1 cellular context compared by ENCODE assay signal in the genomic region with DNA sequence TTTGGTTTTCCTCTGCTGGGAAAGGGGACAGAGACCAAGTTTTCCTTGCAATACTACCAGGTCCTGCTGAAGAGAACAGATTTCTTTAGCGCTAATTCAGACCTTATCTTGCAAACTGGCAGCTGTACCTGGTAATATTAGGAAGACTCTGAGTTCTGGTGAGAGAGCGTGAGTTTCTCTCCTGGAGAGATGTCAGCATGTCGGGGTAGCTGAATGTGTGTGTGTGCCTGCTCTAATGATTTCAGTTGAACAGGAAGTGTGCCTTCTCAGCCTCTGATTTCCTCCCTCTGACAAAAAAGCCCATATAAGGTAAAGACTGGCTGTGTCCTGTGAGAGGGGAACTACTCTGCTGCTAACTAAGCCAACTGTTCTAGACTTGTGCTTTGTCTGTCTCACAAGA.
TF ChIP-seq lines count a peak whose summit lies in the region.

No MANE protein-coding gene starts in this region.

TF ChIP-seq in GM12878, 131 proteins besides CTCF, POLR2A, EP300 and RAD21 (continued from another document and continues in another):
- TF ChIP-seq, protein P1, sequence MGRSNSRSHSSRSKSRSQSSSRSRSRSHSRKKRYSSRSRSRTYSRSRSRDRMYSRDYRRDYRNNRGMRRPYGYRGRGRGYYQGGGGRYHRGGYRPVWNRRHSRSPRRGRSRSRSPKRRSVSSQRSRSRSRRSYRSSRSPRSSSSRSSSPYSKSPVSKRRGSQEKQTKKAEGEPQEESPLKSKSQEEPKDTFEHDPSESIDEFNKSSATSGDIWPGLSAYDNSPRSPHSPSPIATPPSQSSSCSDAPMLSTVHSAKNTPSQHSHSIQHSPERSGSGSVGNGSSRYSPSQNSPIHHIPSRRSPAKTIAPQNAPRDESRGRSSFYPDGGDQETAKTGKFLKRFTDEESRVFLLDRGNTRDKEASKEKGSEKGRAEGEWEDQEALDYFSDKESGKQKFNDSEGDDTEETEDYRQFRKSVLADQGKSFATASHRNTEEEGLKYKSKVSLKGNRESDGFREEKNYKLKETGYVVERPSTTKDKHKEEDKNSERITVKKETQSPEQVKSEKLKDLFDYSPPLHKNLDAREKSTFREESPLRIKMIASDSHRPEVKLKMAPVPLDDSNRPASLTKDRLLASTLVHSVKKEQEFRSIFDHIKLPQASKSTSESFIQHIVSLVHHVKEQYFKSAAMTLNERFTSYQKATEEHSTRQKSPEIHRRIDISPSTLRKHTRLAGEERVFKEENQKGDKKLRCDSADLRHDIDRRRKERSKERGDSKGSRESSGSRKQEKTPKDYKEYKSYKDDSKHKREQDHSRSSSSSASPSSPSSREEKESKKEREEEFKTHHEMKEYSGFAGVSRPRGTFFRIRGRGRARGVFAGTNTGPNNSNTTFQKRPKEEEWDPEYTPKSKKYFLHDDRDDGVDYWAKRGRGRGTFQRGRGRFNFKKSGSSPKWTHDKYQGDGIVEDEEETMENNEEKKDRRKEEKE (IDR thresholded peaks at IDR 0.05): no peak
- no peak for TF ChIP-seq SREBF1 (IDR thresholded peaks at IDR 0.05; ENCODE audit: low read length)
- no peak for TF ChIP-seq NFXL1 (IDR thresholded peaks at IDR 0.05; ENCODE audit: borderline replicate concordance)
- TF ChIP-seq PRDM15 (CRISPR knock-in tag; IDR thresholded peaks at IDR 0.05): 0 out of 2 replicates have a peak, but pooled peaks have one; percentile 29
- no peak; the same call in 1 of the 2 replicates for TF ChIP-seq CBX5 (IDR thresholded peaks at IDR 0.05; ENCODE audit: low read depth)
- no peak for TF ChIP-seq LARP7 (IDR thresholded peaks at IDR 0.05)
- TF ChIP-seq SMAD5 (IDR thresholded peaks at IDR 0.05; ENCODE audit: low read depth): peak; percentile 90
- TF ChIP-seq RBBP5 (conservative IDR thresholded peaks at IDR 0.05): no peak
- peak; percentile 49 for TF ChIP-seq ATF7 (IDR thresholded peaks at IDR 0.05; ENCODE audit: low read depth)
- no peak for TF ChIP-seq BACH1 (IDR thresholded peaks at IDR 0.05; ENCODE audit: borderline replicate concordance)
- TF ChIP-seq FOXK2 (IDR thresholded peaks at IDR 0.05): no peak
- no peak for TF ChIP-seq RCOR1 (conservative IDR thresholded peaks at IDR 0.05; ENCODE audit: low read depth, low read length)
- TF ChIP-seq KDM1A (IDR thresholded peaks at IDR 0.05; ENCODE audit: borderline replicate concordance): no peak
- no peak for TF ChIP-seq ZSCAN29 (IDR thresholded peaks at IDR 0.05)
- TF ChIP-seq PKNOX1 (IDR thresholded peaks at IDR 0.05): peak; percentile 50; the same call in 1 of the 2 replicates
- TF ChIP-seq ZBTB11 (CRISPR knock-in tag; IDR thresholded peaks at IDR 0.05): no peak
- TF ChIP-seq MYB (IDR thresholded peaks at IDR 0.05; ENCODE audit: borderline replicate concordance, low read depth, low read length): peak; percentile 79; the same call in 1 of the 2 replicates
- TF ChIP-seq, protein P2, sequence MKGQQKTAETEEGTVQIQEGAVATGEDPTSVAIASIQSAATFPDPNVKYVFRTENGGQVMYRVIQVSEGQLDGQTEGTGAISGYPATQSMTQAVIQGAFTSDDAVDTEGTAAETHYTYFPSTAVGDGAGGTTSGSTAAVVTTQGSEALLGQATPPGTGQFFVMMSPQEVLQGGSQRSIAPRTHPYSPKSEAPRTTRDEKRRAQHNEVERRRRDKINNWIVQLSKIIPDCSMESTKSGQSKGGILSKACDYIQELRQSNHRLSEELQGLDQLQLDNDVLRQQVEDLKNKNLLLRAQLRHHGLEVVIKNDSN (IDR thresholded peaks at IDR 0.05; ENCODE audit: borderline replicate concordance, extremely low read length, insufficient read depth, low read depth, low read length): no peak
- TF ChIP-seq ELK1 (IDR thresholded peaks at IDR 0.05; ENCODE audit: low read depth, low read length): peak; percentile 99
- TF ChIP-seq MEF2A (IDR thresholded peaks at IDR 0.05; ENCODE audit: insufficient read depth, low read depth, low read length): 0 out of 2 replicates have a peak, but pooled peaks have one; percentile 28
- TF ChIP-seq CHD2 (IDR thresholded peaks at IDR 0.05; ENCODE audit: borderline replicate concordance, low read depth, low read length): 0 out of 2 replicates have a peak, but pooled peaks have one; percentile 15
- TF ChIP-seq TAF1 (IDR thresholded peaks at IDR 0.05; ENCODE audit: borderline replicate concordance, low read depth, low read length): peak; percentile 87
- no peak for TF ChIP-seq GATAD2B (conservative IDR thresholded peaks at IDR 0.05; ENCODE audit: low read depth)
- TF ChIP-seq SP1 (IDR thresholded peaks at IDR 0.05; ENCODE audit: low read depth, low read length): no peak
- TF ChIP-seq RFX5 (IDR thresholded peaks at IDR 0.05; ENCODE audit: low read depth, low read length): no peak
- TF ChIP-seq ESRRA (IDR thresholded peaks at IDR 0.05; ENCODE audit: low read length): no peak
- TF ChIP-seq SUPT20H (IDR thresholded peaks at IDR 0.05; ENCODE audit: borderline replicate concordance, control insufficient read depth, low read depth, low read length): no peak
- no peak for TF ChIP-seq SUZ12 (IDR thresholded peaks at IDR 0.05; ENCODE audit: unreplicated experiment)
- 0 out of 2 replicates have a peak, but pooled peaks have one; percentile 36 for TF ChIP-seq EED (IDR thresholded peaks at IDR 0.05; ENCODE audit: low read depth)
- TF ChIP-seq YY1 (IDR thresholded peaks at IDR 0.05; ENCODE audit: low read depth, low read length): peak; percentile 75; the same call in 1 of the 2 replicates
- TF ChIP-seq, protein P3, sequence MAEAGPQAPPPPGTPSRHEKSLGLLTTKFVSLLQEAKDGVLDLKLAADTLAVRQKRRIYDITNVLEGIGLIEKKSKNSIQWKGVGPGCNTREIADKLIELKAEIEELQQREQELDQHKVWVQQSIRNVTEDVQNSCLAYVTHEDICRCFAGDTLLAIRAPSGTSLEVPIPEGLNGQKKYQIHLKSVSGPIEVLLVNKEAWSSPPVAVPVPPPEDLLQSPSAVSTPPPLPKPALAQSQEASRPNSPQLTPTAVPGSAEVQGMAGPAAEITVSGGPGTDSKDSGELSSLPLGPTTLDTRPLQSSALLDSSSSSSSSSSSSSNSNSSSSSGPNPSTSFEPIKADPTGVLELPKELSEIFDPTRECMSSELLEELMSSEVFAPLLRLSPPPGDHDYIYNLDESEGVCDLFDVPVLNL (IDR thresholded peaks at IDR 0.05; ENCODE audit: low read depth, low read length): no peak
- peak; percentile 71 for TF ChIP-seq CREM (IDR thresholded peaks at IDR 0.05; ENCODE audit: low read depth)
- no peak for TF ChIP-seq PBX3 (IDR thresholded peaks at IDR 0.05; ENCODE audit: insufficient replicate concordance, low read depth, low read length)
- TF ChIP-seq SIN3A (IDR thresholded peaks at IDR 0.05; ENCODE audit: low read depth, low read length): no peak
- no peak for TF ChIP-seq CHD1 (IDR thresholded peaks at IDR 0.05; ENCODE audit: low read depth, low read length)
- TF ChIP-seq NR2F1 (conservative IDR thresholded peaks at IDR 0.05): no peak
- no peak for TF ChIP-seq RAD51 (IDR thresholded peaks at IDR 0.05)
- TF ChIP-seq SMARCA5 (IDR thresholded peaks at IDR 0.05): no peak
- no peak for TF ChIP-seq ZNF622 (IDR thresholded peaks at IDR 0.05)
- TF ChIP-seq IKZF1 (conservative IDR thresholded peaks at IDR 0.05): peak; percentile 56; the same call in 1 of the 2 replicates
- no peak for TF ChIP-seq HDAC2 (IDR thresholded peaks at IDR 0.05)
- 0 out of 2 replicates have a peak, but pooled peaks have one; percentile 25 for TF ChIP-seq HDGF (IDR thresholded peaks at IDR 0.05)
- no peak for TF ChIP-seq ZNF207 (IDR thresholded peaks at IDR 0.05; ENCODE audit: borderline replicate concordance)
- no peak for TF ChIP-seq NKRF (conservative IDR thresholded peaks at IDR 0.05)
